11 cellular contexts compared by ENCODE assay signal in genomic region chr11:77322506-77322905, GRCh38. TPM values are rescaled to one million over a fixed set of nuclear protein-coding genes. Genes with fewer than 3 reads are reported as not detected.
A peak's percentile ranks its signal among the peaks of the same experiment; 100 is the strongest.
DNase-seq lines count a peak whose midpoint lies in the region; ATAC-seq and TF ChIP-seq lines count a peak whose summit lies in the region.
"Had no signal": no experiment of that assay in that cellular context is flagged by ENCODE, and none has a peak within 500 bp of the region (broad histone marks: within the 10 kb centered on the region; RNA-seq: fewer than 3 reads in every experiment).

No MANE protein-coding gene starts in this region.

- ATAC-seq in GM21825 (IDR thresholded peaks at IDR 0.05; ENCODE audit: unreplicated experiment) = no peak
- ATAC-seq: left colon had no signal

- CTCF ChIA-PET in Calu3 (lab: Charles Lee) = no interaction called here

- intact Hi-C loops in Calu3 (cut with micrococcal nuclease; ENCODE audit: unreplicated experiment) = no loop called here
- intact Hi-C loops in head of caudate nucleus (cut with DNase I) = no loop called here

- H3K4me3 Mint-ChIP-seq in Calu3 (ENCODE audit: low read depth, unreplicated experiment) (no peak overlapping the region), immature natural killer cell (no peak overlapping the region)

- no peaks in the 10 kb centered on the region for H3K27me3 Mint-ChIP-seq in Calu3 (ENCODE audit: unreplicated experiment)
- H3K27me3 Mint-ChIP-seq in immature natural killer cell (ENCODE audit: low read depth in 3 of 3) = no peaks in the 10 kb centered on the region

- H3K27ac Mint-ChIP-seq in Calu3 (ENCODE audit: unreplicated experiment) = no peak overlapping the region
- no peak overlapping the region for H3K27ac Mint-ChIP-seq in immature natural killer cell

- H3K36me3 Mint-ChIP-seq in Calu3 (ENCODE audit: insufficient read depth, unreplicated experiment) = no peaks in the 10 kb centered on the region
- peaks cover 21 to 24% (median 23%) of the 10 kb centered on the region in 3 donors for H3K36me3 Mint-ChIP-seq in immature natural killer cell

- no peak overlapping the region for H3K4me3 ChIP-seq in astrocyte of the cerebellum (ENCODE audit: low read depth, low read length)

- H3K9me3 Mint-ChIP-seq in Calu3 (ENCODE audit: low read depth, unreplicated experiment) (peaks cover 2% of the 10 kb centered on the region), immature natural killer cell (peaks cover 0 to 1% (median 0%) of the 10 kb centered on the region in 6 donors)

- BruUV-seq in Calu3 (replicated peaks; lab: Mats Ljungman, UMichigan) = TSS peak; percentile 18

- in situ Hi-C loops in astrocyte of the cerebellum (cut with HindIII; ENCODE audit: low sequenced_read_pairs) = no loop called here

- DNase-seq in Calu3 (no peak), astrocyte of the cerebellum (ENCODE audit: low read depth) (peak; percentile 93), head of caudate nucleus (peak in 26 of 42 donors; percentile 7 to 78 (median 30)), putamen (ENCODE audit: low spot score) (peak; percentile 43), NCI-H1048 (lab: John Stamatoyannopoulos, UW) (no peak), NCI-H2196 treated with DMSO at 0.1 percent for 48 hours (lab: John Stamatoyannopoulos, UW; ENCODE audit: unreplicated experiment) (no peak), immature natural killer cell (no peak)
- DNase-seq: activated CD4-positive, alpha-beta T cell treated with anti-CD3 and anti-CD28 coated beads for 1 hour; left colon; stimulated activated CD8-positive, alpha-beta memory T cell treated with anti-CD3 and anti-CD28 coated beads, Interleukin-4, amount 100 ng/mL, for 48 hours had no signal

- peaks cover 8% of the 10 kb centered on the region for H3K4me1 Mint-ChIP-seq in Calu3 (ENCODE audit: low read depth, unreplicated experiment)
- no peaks in the 10 kb centered on the region for H3K4me1 Mint-ChIP-seq in immature natural killer cell

- no peak for TF ChIP-seq CTCF in Calu3 (IDR thresholded peaks at IDR 0.05; ENCODE audit: unreplicated experiment)
- TF ChIP-seq CTCF in astrocyte of the cerebellum (IDR thresholded peaks at IDR 0.05; ENCODE audit: low read depth, low read length, missing control alignments) = no peak

RNA-seq across cellular contexts. Expression of gene GDPD4, which starts 21.0 kb away (rescaled TPM):
- total RNA-seq in Calu3 (2022) = not detected in 2 replicates
- polyA plus RNA-seq in immature natural killer cell = not detected
- total RNA-seq: left colon had no signal

Comparison
In these comparisons a context has a peak if more than half of its experiments do, and no peak if none do; other contexts are left out.
1. DNase-seq: peak in astrocyte of the cerebellum (single experiment), head of caudate nucleus (26 of 42) and putamen (single experiment); none in Calu3 (single experiment), NCI-H1048 (single experiment), NCI-H2196 treated with DMSO at 0.1 percent for 48 hours (single experiment) and immature natural killer cell (0 of 3).